Comparison of ENCODE assay signal across 11 cellular contexts in the genomic region with DNA sequence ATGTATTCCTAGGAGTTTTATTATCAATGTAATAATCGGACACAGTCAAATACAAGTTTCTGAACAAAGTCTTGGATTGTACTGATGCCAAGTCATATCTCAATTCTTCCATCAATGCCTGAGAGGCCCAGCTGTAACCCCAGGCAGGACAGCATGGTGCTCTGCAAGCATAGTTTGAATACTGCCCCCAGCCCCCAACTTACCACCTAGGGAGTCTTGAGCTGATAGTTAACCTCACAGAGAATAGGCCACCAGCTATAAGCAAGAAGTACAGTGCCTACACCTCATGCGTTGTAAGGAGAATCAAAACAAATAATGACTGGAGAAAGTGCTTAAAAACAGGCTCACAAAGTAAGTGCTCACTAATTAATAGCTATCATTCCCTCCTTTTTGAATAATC. TPM values are rescaled to one million over a fixed set of nuclear protein-coding genes. Genes with fewer than 3 reads are reported as not detected.
DNase-seq lines count a peak whose midpoint lies in the region; ATAC-seq and TF ChIP-seq lines count a peak whose summit lies in the region.
"Had no signal": no experiment of that assay in that cellular context is flagged by ENCODE, and none has a peak within 500 bp of the region (broad histone marks: within the 10 kb centered on the region; RNA-seq: fewer than 3 reads in every experiment).

No MANE protein-coding gene starts in this region.

- intact Hi-C loops in body of pancreas (cut with DNase I), result no loop called here

- TF ChIP-seq CTCF in NB4 (IDR thresholded peaks at IDR 0.05; ENCODE audit: low read depth, low read length) (no peak), chondrocyte (IDR thresholded peaks at IDR 0.05) (no peak), neural cell (IDR thresholded peaks at IDR 0.05; ENCODE audit: poor library complexity, severe bottlenecking) (no peak), body of pancreas (IDR thresholded peaks at IDR 0.05) (no peak)

- H3K4me2 ChIP-seq in neural cell (ENCODE audit: low read length), result peak overlapping the region; percentile 60

- peak; percentile 33 for DNase-seq in NB4 (ENCODE audit: low read depth)
- no peak for DNase-seq in chondrocyte (ENCODE audit: low spot score)
- no peak for DNase-seq in NCI-H1105 (lab: John Stamatoyannopoulos, UW)
- DNase-seq in body of pancreas, result no peak
- no peak for DNase-seq in mucosa of gallbladder (ENCODE audit: low spot score)
- DNase-seq: substantia nigra had no signal

- no peaks in the 10 kb centered on the region for H3K27me3 Mint-ChIP-seq in chondrocyte (ENCODE audit: low read depth)

- H4K20me1 ChIP-seq in neural cell (ENCODE audit: insufficient read depth), result no peaks in the 10 kb centered on the region

- H3K27ac ChIP-seq in neural cell (ENCODE audit: low read length), result no peak overlapping the region
- H3K27ac ChIP-seq in body of pancreas, result no peak overlapping the region

- no peak overlapping the region for H3K27ac Mint-ChIP-seq in chondrocyte (ENCODE audit: unreplicated experiment)

- no peaks in the 10 kb centered on the region for H3K9me2 ChIP-seq in neural cell (ENCODE audit: insufficient read depth, low read length)

- no peak overlapping the region for H2AFZ ChIP-seq in neural cell (ENCODE audit: low read depth, low read length)

- no peaks in the 10 kb centered on the region for H3K36me3 Mint-ChIP-seq in chondrocyte (ENCODE audit: low read depth)

- H3K4me3 ChIP-seq in NB4 (ENCODE audit: low read depth, low read length), result peak overlapping the region; percentile 97
- H3K4me3 ChIP-seq in neural cell (ENCODE audit: low read length), result peak overlapping the region; percentile 73
- peak overlapping the region in 1 of 2 donors; percentile 2 for H3K4me3 ChIP-seq in body of pancreas

- peaks cover 71% of the 10 kb centered on the region for H3K79me2 ChIP-seq in neural cell (replicated peaks; ENCODE audit: insufficient read depth, low read length)

- H3K9me3 ChIP-seq in ES-I3 (ENCODE audit: control insufficient read depth, insufficient read depth, low read length) (no peaks in the 10 kb centered on the region), neural cell (ENCODE audit: low read length) (no peaks in the 10 kb centered on the region), body of pancreas (no peaks in the 10 kb centered on the region)

- no peak for ATAC-seq in body of pancreas
- no peak for ATAC-seq in HG03565 (IDR thresholded peaks at IDR 0.05; ENCODE audit: unreplicated experiment)

- no peak for TF ChIP-seq RAD21 in neural cell (conservative IDR thresholded peaks at IDR 0.05)

- H3K36me3 ChIP-seq in ES-I3 (ENCODE audit: insufficient read depth, low read length) (no peaks in the 10 kb centered on the region; the same call in 1 of the 2 replicates), neural cell (ENCODE audit: insufficient read depth, low read length) (no peaks in the 10 kb centered on the region), body of pancreas (replicated peaks in 1 of 2; ENCODE audit: insufficient read depth in 1 of 2, low read depth in 2 of 2) (no peaks in the 10 kb centered on the region)

- no peak for TF ChIP-seq POLR2A in NB4 (IDR thresholded peaks at IDR 0.05; ENCODE audit: extremely low read depth, insufficient read length)
- no peak for TF ChIP-seq POLR2A in body of pancreas (IDR thresholded peaks at IDR 0.05)

- H3K9me3 Mint-ChIP-seq in chondrocyte (ENCODE audit: low read depth), result no peaks in the 10 kb centered on the region

- peaks cover 51% of the 10 kb centered on the region for H3K4me1 Mint-ChIP-seq in chondrocyte (ENCODE audit: low read depth)

- peaks cover 3% of the 10 kb centered on the region; the same call in 1 of the 2 replicates for H3K4me1 ChIP-seq in ES-I3 (ENCODE audit: insufficient read depth, low read length)
- peaks cover 36% of the 10 kb centered on the region for H3K4me1 ChIP-seq in body of pancreas

- H3K4me3 Mint-ChIP-seq in chondrocyte (ENCODE audit: unreplicated experiment), result peak overlapping the region; percentile 97

- H3K9ac ChIP-seq in ES-I3 (ENCODE audit: low read depth, low read length) (peak overlapping the region; percentile 76; the same call in 1 of the 2 replicates), neural cell (ENCODE audit: low read length) (no peak overlapping the region)

- no peak for TF ChIP-seq EP300 in neural cell (conservative IDR thresholded peaks at IDR 0.05; ENCODE audit: poor library complexity, severe bottlenecking)

- no peaks in the 10 kb centered on the region for H3F3A ChIP-seq in neural cell (ENCODE audit: insufficient read depth, low read length, poor library complexity, severe bottlenecking)

- H3K27me3 ChIP-seq in neural cell (ENCODE audit: insufficient read depth, low read depth, low read length), result no peaks in the 10 kb centered on the region
- H3K27me3 ChIP-seq in body of pancreas, result no peaks in the 10 kb centered on the region

- 14 to 28% methylated on average over 2 of the region's 2 CpGs for WGBS in body of pancreas, 2 donors

TF ChIP-seq in neural cell, 6 proteins besides CTCF, POLR2A, EP300 and RAD21:
- TF ChIP-seq MXI1 (conservative IDR thresholded peaks at IDR 0.05; ENCODE audit: poor library complexity, severe bottlenecking) (no peak), REST (IDR thresholded peaks at IDR 0.05; ENCODE audit: borderline replicate concordance) (no peak), TAF1 (IDR thresholded peaks at IDR 0.05; ENCODE audit: low read depth) (no peak), POLR2AphosphoS5 (IDR thresholded peaks at IDR 0.05) (no peak), SMC3 (conservative IDR thresholded peaks at IDR 0.05; ENCODE audit: poor library complexity) (no peak)

RNA-seq across cellular contexts. Expression of gene PROSER1, which starts 2.7 kb away (rescaled TPM):
- total RNA-seq in chondrocyte (19.4 to 24.1 TPM (median 23.4 TPM) in 3 replicates), body of pancreas (10 to 100 TPM; 39.9 to 41.8 TPM), mucosa of gallbladder (27.4 TPM)
- 28.2 and 38.2 TPM in 2 replicates for polyA plus RNA-seq in neural cell
- 41.9 and 66.6 TPM in 2 replicates for polyA minus RNA-seq in neural cell

RNA-seq across cellular contexts. Expression of gene NHLRC3, which starts 3.1 kb away (rescaled TPM):
- total RNA-seq in chondrocyte (18.2 to 22.8 TPM (median 20.2 TPM) in 3 replicates), body of pancreas (10 to 100 TPM; 20.1 to 21.0 TPM), mucosa of gallbladder (27.4 TPM)
- polyA plus RNA-seq in neural cell, result 57.5 and 66.5 TPM in 2 replicates
- polyA minus RNA-seq in neural cell, result 51.9 and 56.8 TPM in 2 replicates

RNA-seq across cellular contexts. Expression of gene STOML3, which starts 44.6 kb away (rescaled TPM):
- total RNA-seq in chondrocyte (not detected in 3 replicates), body of pancreas (not detected), mucosa of gallbladder (not detected)
- polyA plus RNA-seq in neural cell, result not detected in 2 replicates
- not detected in 2 replicates for polyA minus RNA-seq in neural cell
- total RNA-seq: LHCN-M2, liver had no signal
- polyA plus RNA-seq: liver had no signal
